Comparison of ENCODE assay signal across 36 cellular contexts in genomic region chr15:76105911-76106310, GRCh38. TPM values are rescaled to one million over a fixed set of nuclear protein-coding genes. Genes with fewer than 3 reads are reported as not detected.
"Had no signal": no experiment of that assay in that cellular context is flagged by ENCODE, and none has a peak within 500 bp of the region (broad histone marks: within the 10 kb centered on the region; RNA-seq: fewer than 3 reads in every experiment).

No MANE protein-coding gene starts in this region.

- H3K36me3 Mint-ChIP-seq: activated CD8-positive, alpha-beta memory T cell treated with anti-CD3 and anti-CD28 coated beads, Interleukin-2, amount 10 ng/mL, durations not matched to agents 7 days and 5 days; activated naive CD4-positive, alpha-beta T cell treated with anti-CD3 and anti-CD28 coated beads, Interleukin-2, amount 50 U/mL, for 72 hours; activated naive CD8-positive, alpha-beta T cell treated with anti-CD3 and anti-CD28 coated beads for 36 hours had no signal

- DNase-seq: activated CD4-positive, alpha-beta memory T cell treated with anti-CD3 and anti-CD28 coated beads, Interleukin-2, amount 10 ng/mL, durations not matched to agents 7 days and 5 days; activated CD4-positive, alpha-beta T cell treated with anti-CD3 and anti-CD28 coated beads for 1 hour; activated CD4-positive, alpha-beta T cell treated with anti-CD3 and anti-CD28 coated beads for 36 hours; activated CD4-positive, alpha-beta T cell treated with anti-CD3 and anti-CD28 coated beads for 48 hours; activated CD4-positive, alpha-beta T cell treated with anti-CD3 and anti-CD28 coated beads, Interleukin-2, amount 10 ng/mL, durations not matched to agents 7 days and 5 days; activated CD4-positive, alpha-beta T cell treated with anti-CD3 and anti-CD28 coated beads, Interleukin-2, amount 50 U/mL, for 48 hours; activated CD4-positive, CD25-positive, alpha-beta regulatory T cell; activated CD8-positive, alpha-beta memory T cell treated with anti-CD3 and anti-CD28 coated beads for 24 hours; activated CD8-positive, alpha-beta memory T cell treated with anti-CD3 and anti-CD28 coated beads, Interleukin-2, amount 10 ng/mL, durations not matched to agents 7 days and 5 days; activated CD8-positive, alpha-beta memory T cell treated with anti-CD3 and anti-CD28 coated beads, Interleukin-2, amount 50 U/mL, for 48 hours; activated CD8-positive, alpha-beta T cell treated with anti-CD3 and anti-CD28 coated beads, Interleukin-2, amount 10 ng/mL, durations not matched to agents 7 days and 5 days; activated effector memory CD4-positive, alpha-beta T cell treated with anti-CD3 and anti-CD28 coated beads, Interleukin-2, amount 50 U/mL, for 16 hours; activated gamma-delta T cell treated with Interleukin-2 at 50 U/mL for 16 hours; activated naive CD4-positive, alpha-beta T cell; activated naive CD4-positive, alpha-beta T cell treated with anti-CD3 and anti-CD28 coated beads for 36 hours; activated naive CD4-positive, alpha-beta T cell treated with anti-CD3 and anti-CD28 coated beads, Interleukin-2, amount 50 U/mL, for 16 hours; activated naive CD8-positive, alpha-beta T cell treated with anti-CD3 and anti-CD28 coated beads for 36 hours; activated T-cell treated with anti-CD3 and anti-CD28 coated beads, Interleukin-2, amount 50 U/mL, for 24 hours; activated T-cell treated with anti-CD3 and anti-CD28 coated beads, Interleukin-2, amount 50 U/mL, for 48 hours; adrenal gland; amniotic stem cell; aorta; body of pancreas; brain microvascular endothelial cell; central memory CD4-positive, alpha-beta T cell; T-helper 1 cell; T-helper 2 cell; T-helper 9 cell; WERI-Rb-1 had no signal

- H3K4me1 ChIP-seq: breast epithelium had no signal

- H3K9me3 Mint-ChIP-seq: activated CD4-positive, alpha-beta memory T cell treated with anti-CD3 and anti-CD28 coated beads, Interleukin-2, amount 10 ng/mL, durations not matched to agents 7 days and 5 days; activated CD4-positive, alpha-beta T cell treated with anti-CD3 and anti-CD28 coated beads, Interleukin-2, amount 10 ng/mL, durations not matched to agents 7 days and 5 days; activated naive CD4-positive, alpha-beta T cell treated with anti-CD3 and anti-CD28 coated beads for 36 hours; activated naive CD4-positive, alpha-beta T cell treated with anti-CD3 and anti-CD28 coated beads, Interleukin-2, amount 50 U/mL, for 72 hours; activated naive CD8-positive, alpha-beta T cell treated with anti-CD3 and anti-CD28 coated beads for 36 hours; activated T-cell treated with anti-CD3 and anti-CD28 coated beads, Interleukin-2, amount 50 U/mL, for 24 hours; T-helper 1 cell treated with Interleukin-12 subunit alpha and Interleukin-12 subunit beta and Interleukin-4 antibody, amounts not matched to agents 30 μg/mL and 1 μg/mL, for 36 hours; T-helper 2 cell treated with Interferon-gamma antibody and Interleukin-4, amounts not matched to agents 5 μg/mL and 100 μg/mL, for 36 hours had no signal

- H3K4me1 Mint-ChIP-seq: activated CD4-positive, alpha-beta memory T cell treated with anti-CD3 and anti-CD28 coated beads, Interleukin-2, amount 10 ng/mL, durations not matched to agents 7 days and 5 days; activated CD4-positive, alpha-beta T cell treated with anti-CD3 and anti-CD28 coated beads for 36 hours; activated CD4-positive, alpha-beta T cell treated with anti-CD3 and anti-CD28 coated beads, Interleukin-2, amount 10 ng/mL, durations not matched to agents 7 days and 5 days; activated CD8-positive, alpha-beta memory T cell treated with anti-CD3 and anti-CD28 coated beads, Interleukin-2, amount 10 ng/mL, durations not matched to agents 7 days and 5 days; activated naive CD8-positive, alpha-beta T cell treated with anti-CD3 and anti-CD28 coated beads for 36 hours had no signal

- H3K27me3 ChIP-seq: adrenal gland, body of pancreas, breast epithelium had no signal

- H3K4me3 ChIP-seq: adrenal gland, body of pancreas, breast epithelium had no signal

- H3K4me3 Mint-ChIP-seq: activated CD4-positive, alpha-beta memory T cell treated with anti-CD3 and anti-CD28 coated beads, Interleukin-2, amount 10 ng/mL, durations not matched to agents 7 days and 5 days; activated CD4-positive, alpha-beta T cell treated with anti-CD3 and anti-CD28 coated beads for 36 hours; activated CD4-positive, alpha-beta T cell treated with anti-CD3 and anti-CD28 coated beads, Interleukin-2, amount 10 ng/mL, durations not matched to agents 7 days and 5 days; activated CD8-positive, alpha-beta memory T cell treated with anti-CD3 and anti-CD28 coated beads, Interleukin-2, amount 10 ng/mL, durations not matched to agents 7 days and 5 days; activated CD8-positive, alpha-beta T cell treated with anti-CD3 and anti-CD28 coated beads, Interleukin-2, amount 10 ng/mL, durations not matched to agents 7 days and 5 days; activated naive CD4-positive, alpha-beta T cell treated with anti-CD3 and anti-CD28 coated beads for 36 hours; activated naive CD8-positive, alpha-beta T cell treated with anti-CD3 and anti-CD28 coated beads for 36 hours; activated T-cell treated with anti-CD3 and anti-CD28 coated beads, Interleukin-2, amount 50 U/mL, for 24 hours; T-helper 1 cell treated with Interleukin-12 subunit alpha and Interleukin-12 subunit beta and Interleukin-4 antibody, amounts not matched to agents 30 μg/mL and 1 μg/mL, for 36 hours; T-helper 2 cell treated with Interferon-gamma antibody and Interleukin-4, amounts not matched to agents 5 μg/mL and 100 μg/mL, for 36 hours; WTC11 had no signal

- H3K27ac ChIP-seq: adrenal gland, body of pancreas, brain microvascular endothelial cell, breast epithelium, WERI-Rb-1 had no signal

- H3K36me3 ChIP-seq: adrenal gland, brain microvascular endothelial cell, breast epithelium, WERI-Rb-1 had no signal

- H3K9me3 ChIP-seq: adrenal gland, body of pancreas, breast epithelium had no signal

- ATAC-seq: activated CD4-positive, alpha-beta T cell treated with anti-CD3 and anti-CD28 coated beads for 36 hours; activated CD4-positive, CD25-positive, alpha-beta regulatory T cell treated with anti-CD3 and anti-CD28 coated beads, Interleukin-2, amount 50 U/mL, for 24 hours; activated CD8-positive, alpha-beta memory T cell treated with anti-CD3 and anti-CD28 coated beads, Interleukin-2, amount 10 ng/mL, durations not matched to agents 7 days and 5 days; activated CD8-positive, alpha-beta T cell treated with anti-CD3 and anti-CD28 coated beads, Interleukin-2, amount 10 ng/mL, durations not matched to agents 7 days and 5 days; activated naive CD4-positive, alpha-beta T cell treated with anti-CD3 and anti-CD28 coated beads, Interleukin-2, amount 50 U/mL, for 72 hours; body of pancreas; WTC11 had no signal

- H3K27ac Mint-ChIP-seq: activated CD4-positive, alpha-beta memory T cell treated with anti-CD3 and anti-CD28 coated beads, Interleukin-2, amount 10 ng/mL, durations not matched to agents 7 days and 5 days; activated CD4-positive, alpha-beta T cell treated with anti-CD3 and anti-CD28 coated beads for 36 hours; activated CD4-positive, alpha-beta T cell treated with anti-CD3 and anti-CD28 coated beads, Interleukin-2, amount 10 ng/mL, durations not matched to agents 7 days and 5 days; activated CD8-positive, alpha-beta memory T cell treated with anti-CD3 and anti-CD28 coated beads, Interleukin-2, amount 10 ng/mL, durations not matched to agents 7 days and 5 days; activated CD8-positive, alpha-beta T cell treated with anti-CD3 and anti-CD28 coated beads, Interleukin-2, amount 10 ng/mL, durations not matched to agents 7 days and 5 days; activated naive CD4-positive, alpha-beta T cell treated with anti-CD3 and anti-CD28 coated beads for 36 hours; activated naive CD4-positive, alpha-beta T cell treated with anti-CD3 and anti-CD28 coated beads, Interleukin-2, amount 50 U/mL, for 72 hours; activated naive CD8-positive, alpha-beta T cell treated with anti-CD3 and anti-CD28 coated beads for 36 hours; activated T-cell treated with anti-CD3 and anti-CD28 coated beads, Interleukin-2, amount 50 U/mL, for 24 hours; T-helper 1 cell treated with Interleukin-12 subunit alpha and Interleukin-12 subunit beta and Interleukin-4 antibody, amounts not matched to agents 30 μg/mL and 1 μg/mL, for 36 hours; T-helper 2 cell treated with Interferon-gamma antibody and Interleukin-4, amounts not matched to agents 5 μg/mL and 100 μg/mL, for 36 hours; WTC11 had no signal

RNA-seq across cellular contexts. Expression of gene TMEM266, which starts 46.1 kb away (rescaled TPM):
- total RNA-seq: activated CD4-positive, alpha-beta memory T cell treated with anti-CD3 and anti-CD28 coated beads, Interleukin-2, amount 10 ng/mL, durations not matched to agents 7 days and 5 days; activated CD4-positive, alpha-beta T cell treated with anti-CD3 and anti-CD28 coated beads for 36 hours; activated CD4-positive, alpha-beta T cell treated with anti-CD3 and anti-CD28 coated beads, Interleukin-2, amount 10 ng/mL, durations not matched to agents 7 days and 5 days; activated CD8-positive, alpha-beta memory T cell treated with anti-CD3 and anti-CD28 coated beads, Interleukin-2, amount 10 ng/mL, durations not matched to agents 7 days and 5 days; activated CD8-positive, alpha-beta T cell treated with anti-CD3 and anti-CD28 coated beads, Interleukin-2, amount 10 ng/mL, durations not matched to agents 7 days and 5 days; activated naive CD4-positive, alpha-beta T cell treated with anti-CD3 and anti-CD28 coated beads for 36 hours; activated naive CD4-positive, alpha-beta T cell treated with anti-CD3 and anti-CD28 coated beads, Interleukin-2, amount 50 U/mL, for 72 hours; cardiac septum had no signal
- polyA plus RNA-seq: aorta had no signal
